Comparison of ENCODE assay signal across 16 cellular contexts in the genomic region with DNA sequence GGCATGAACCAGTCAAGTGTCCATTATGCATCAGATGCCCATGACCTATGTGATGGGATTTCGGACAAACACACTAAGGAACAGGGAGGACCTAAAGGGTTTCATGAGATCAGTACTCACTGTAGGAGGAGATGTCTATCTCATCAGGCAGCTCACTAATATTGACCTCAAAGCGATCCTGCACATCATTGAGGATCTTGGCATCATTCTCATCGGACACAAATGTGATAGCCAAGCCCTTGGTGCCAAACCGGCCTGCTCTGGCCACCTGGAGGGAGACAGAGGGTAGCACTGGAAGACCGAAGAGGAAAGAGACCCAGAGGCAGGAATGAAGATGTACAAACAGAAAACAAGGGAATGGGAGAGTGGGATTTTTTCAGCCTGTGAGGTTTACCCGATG. TPM values are rescaled to one million over a fixed set of nuclear protein-coding genes. Genes with fewer than 3 reads are reported as not detected.
"Had no signal": no experiment of that assay in that cellular context is flagged by ENCODE, and none has a peak within 500 bp of the region (broad histone marks: within the 10 kb centered on the region; RNA-seq: fewer than 3 reads in every experiment).

No MANE protein-coding gene starts in this region.

- H2AFZ ChIP-seq: hepatocyte had no signal

- ATAC-seq: activated CD4-positive, CD25-positive, alpha-beta regulatory T cell treated with anti-CD3 and anti-CD28 coated beads, Interleukin-2, amount 50 U/mL, for 24 hours had no signal

- DNase-seq: activated CD4-positive, alpha-beta memory T cell treated with anti-CD3 and anti-CD28 coated beads for 36 hours; activated naive CD4-positive, alpha-beta T cell; cortex of kidney; effector CD8-positive, alpha-beta T cell; retina; tibial artery had no signal

- H3K4me1 ChIP-seq: tibial artery had no signal

- FAIRE-seq: astrocyte had no signal

- H3K27ac ChIP-seq: hepatocyte, tibial artery had no signal

- H3K27me3 ChIP-seq: cardiac muscle cell, hepatocyte, tibial artery had no signal

- H3K9me3 ChIP-seq: tibial artery had no signal

- H3K4me2 ChIP-seq: hepatocyte had no signal

- H3K4me3 ChIP-seq: cardiac muscle cell, hepatocyte, tibial artery had no signal

RNA-seq across cellular contexts. Expression of a gene that starts 1.9 kb away (rescaled TPM):
- total RNA-seq: activated CD4-positive, alpha-beta memory T cell treated with anti-CD3 and anti-CD28 coated beads for 36 hours; activated T-helper 1 cell treated with anti-CD3 and anti-CD28 coated beads, Interleukin-12 subunit alpha, Interleukin-12 subunit beta, Interleukin-2, Interleukin-4 antibody, amounts not matched to agents 30 ng/mL and 10 ng/mL and 1 ng/mL, durations not matched to agents 14 hours and 24 hours and 36 hours; astrocyte; cardiac muscle cell; epithelial cell of proximal tubule; kidney epithelial cell; mesenteric fat pad; skeletal muscle tissue had no signal
- polyA plus RNA-seq: cardiac muscle cell, liver had no signal
